ENCODE assay signal across 11 cellular contexts in genomic region chr1:171877711-171878110, GRCh38. TPM values are rescaled to one million over a fixed set of nuclear protein-coding genes. Genes with fewer than 3 reads are reported as not detected.
DNase-seq lines count a peak whose midpoint lies in the region; ATAC-seq, FAIRE-seq and TF ChIP-seq lines count a peak whose summit lies in the region.
"Had no signal": no experiment of that assay in that cellular context is flagged by ENCODE, and none has a peak within 500 bp of the region (broad histone marks: within the 10 kb centered on the region; RNA-seq: fewer than 3 reads in every experiment).

No MANE protein-coding gene starts in this region.

- no peak for TF ChIP-seq CTCF in fibroblast of mammary gland (conservative IDR thresholded peaks at IDR 0.05; ENCODE audit: control insufficient read depth, insufficient read depth, low read depth, low read length)

- H3K4me3 ChIP-seq in fibroblast of mammary gland (ENCODE audit: control insufficient read depth, low read depth, low read length) = no peak overlapping the region
- H3K4me3 ChIP-seq: ovary had no signal

- peak; percentile 28 for FAIRE-seq in GM12891 (lab: Jason Lieb, UNC)
- FAIRE-seq: endothelial cell of umbilical vein had no signal

- TF ChIP-seq POLR2A in GM12891 (IDR thresholded peaks at IDR 0.05; ENCODE audit: low read depth, low read length) = no peak

- DNase-seq in GM12891 (ENCODE audit: insufficient read length, low spot score) (peak; percentile 5), fibroblast of mammary gland (ENCODE audit: low read depth) (peak; percentile 34), NCI-H2107 (lab: John Stamatoyannopoulos, UW) (no peak), DMS153 treated with DMSO at 0.1 percent for 48 hours (lab: John Stamatoyannopoulos, UW; ENCODE audit: unreplicated experiment) (no peak), NCI-H69 (lab: John Stamatoyannopoulos, UW) (no peak), H4 (ENCODE audit: low spot score) (no peak)
- DNase-seq: amygdala, ovary had no signal

- peak; percentile 95 for ATAC-seq in GM21390 (IDR thresholded peaks at IDR 0.05; ENCODE audit: unreplicated experiment)
- ATAC-seq in HG03439 (IDR thresholded peaks at IDR 0.05; ENCODE audit: unreplicated experiment) = peak; percentile 79

TF ChIP-seq in GM12891, 5 proteins besides CTCF, POLR2A, EP300 and RAD21:
- no peak for TF ChIP-seq SPI1 (IDR thresholded peaks at IDR 0.05; ENCODE audit: low read depth, low read length)
- no peak for TF ChIP-seq POU2F2 (IDR thresholded peaks at IDR 0.05; ENCODE audit: low read depth, low read length)

RNA-seq across cellular contexts. Expression of gene DNM3, which starts 36.4 kb away (rescaled TPM):
- polyA plus RNA-seq in GM12891 (2012; ENCODE audit: low read depth, missing spikeins) = 0.06 TPM
- 0.99 and 1.3 TPM in 2 replicates for total RNA-seq in H4 (2014; rRNA removed; shearing (Covaris generic))

Comparison
In these comparisons a context has a peak if more than half of its experiments do, and no peak if none do; other contexts are left out.
1. DNase-seq: peak in GM12891 (single experiment) and fibroblast of mammary gland (single experiment); none in NCI-H2107 (single experiment), DMS153 treated with DMSO at 0.1 percent for 48 hours (single experiment), NCI-H69 (single experiment) and H4 (single experiment).